Comparison of ENCODE assay signal across 15 cellular contexts in the genomic region with DNA sequence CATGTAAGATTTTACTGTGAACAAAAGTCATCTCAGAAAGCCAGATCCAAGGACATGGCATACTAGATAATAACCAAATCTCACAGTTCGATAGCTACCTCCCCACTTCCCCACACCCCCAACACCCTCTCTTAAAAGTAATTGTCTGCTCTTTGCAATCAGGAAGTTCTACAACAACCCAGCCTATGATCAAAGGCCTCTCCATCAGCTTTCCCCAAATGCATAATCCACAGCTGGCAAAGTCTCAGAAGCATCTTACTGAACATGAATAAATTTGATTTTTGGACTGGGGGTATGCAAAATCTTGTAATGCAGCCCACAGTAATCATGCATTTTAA.
A peak's percentile ranks its signal among the peaks of the same experiment; 100 is the strongest.
DNase-seq lines count a peak whose midpoint lies in the region; ATAC-seq and TF ChIP-seq lines count a peak whose summit lies in the region.
"Had no signal": no experiment of that assay in that cellular context is flagged by ENCODE, and none has a peak within 500 bp of the region (broad histone marks: within the 10 kb centered on the region; RNA-seq: fewer than 3 reads in every experiment).

No MANE protein-coding gene starts in this region.

- no peaks in the 10 kb centered on the region for H3K4me1 ChIP-seq in H9 (ENCODE audit: insufficient read depth, low read length)

- no peak overlapping the region for H4K8ac ChIP-seq in H9 (replicated peaks; ENCODE audit: insufficient read length, low read depth, low read length)

- no peak overlapping the region for H3K4ac ChIP-seq in H9 (ENCODE audit: low read depth, low read length)

- no peaks in the 10 kb centered on the region for H3K79me1 ChIP-seq in H9 (ENCODE audit: insufficient read depth, low read depth, low read length, poor library complexity, severe bottlenecking)

- POLR2A ChIA-PET in activated CD4-positive, alpha-beta memory T cell treated with anti-CD3 and anti-CD28 coated beads, Interleukin-2, amount 10 ng/mL, durations not matched to agents 7 days and 5 days (lab: Charles Lee) = interaction anchor here (0.6 to 5.9 kb wide), 19 partner anchors 9 to 88 kb away, joined by 3 to 122 read pairs (median 5); partner anchors contain the start of gene ANKRD44

- no peaks in the 10 kb centered on the region for H3K27me3 ChIP-seq in H9 (ENCODE audit: insufficient read depth, low read length)
- H3K27me3 ChIP-seq: adrenal gland, sigmoid colon, tibial artery had no signal

- H3K56ac ChIP-seq in H9 (ENCODE audit: insufficient read length, low read depth, low read length) = no peak overlapping the region

- no CpG with 5 or more reads among the region's 1 CpG for WGBS in H9 (ENCODE audit: extremely low coverage, insufficient read length, low lambda C conversion rate)

- H3K9me3 Mint-ChIP-seq in activated CD4-positive, alpha-beta memory T cell treated with anti-CD3 and anti-CD28 coated beads, Interleukin-2, amount 10 ng/mL, durations not matched to agents 7 days and 5 days = no peaks in the 10 kb centered on the region
- no peaks in the 10 kb centered on the region for H3K9me3 Mint-ChIP-seq in natural killer cell
- H3K9me3 Mint-ChIP-seq in H9 = no peaks in the 10 kb centered on the region

- no peaks in the 10 kb centered on the region for H3K23me2 ChIP-seq in H9 (ENCODE audit: insufficient read length, low read depth, low read length, poor library complexity, severe bottlenecking)

- H3K79me2 ChIP-seq in H9 (ENCODE audit: insufficient read depth, low read length) = no peaks in the 10 kb centered on the region

- peaks cover 41% of the 10 kb centered on the region for H3K36me3 Mint-ChIP-seq in activated CD4-positive, alpha-beta memory T cell treated with anti-CD3 and anti-CD28 coated beads, Interleukin-2, amount 10 ng/mL, durations not matched to agents 7 days and 5 days (ENCODE audit: low read depth)
- H3K36me3 Mint-ChIP-seq in natural killer cell = no peaks in the 10 kb centered on the region
- no peaks in the 10 kb centered on the region for H3K36me3 Mint-ChIP-seq in H9 (ENCODE audit: insufficient read depth in 1 of 3, low read depth in 3 of 3)

- no peak overlapping the region for H2BK15ac ChIP-seq in H9 (ENCODE audit: low read depth, low read length)

- no peaks in the 10 kb centered on the region for H4K20me1 ChIP-seq in H9 (ENCODE audit: control insufficient read depth, insufficient read depth, insufficient read length)

- DNase-seq in SIG-M5 treated with dmso at 0.1 percent for 504 hours (lab: John Stamatoyannopoulos, UW; ENCODE audit: unreplicated experiment) (peak; percentile 30), SIG-M5 (lab: John Stamatoyannopoulos, UW) (no peak), natural killer cell (no peak), NCI-H2227 treated with DMSO at 0.1 percent for 48 hours (lab: John Stamatoyannopoulos, UW) (no peak), H9 (no peak)
- no peak for DNase-seq in activated CD4-positive, alpha-beta memory T cell treated with anti-CD3 and anti-CD28 coated beads, Interleukin-2, amount 10 ng/mL, durations not matched to agents 7 days and 5 days
- DNase-seq: activated CD4-positive, CD25-positive, alpha-beta regulatory T cell treated with anti-CD3 and anti-CD28 coated beads, Interleukin-2, amount 50 U/mL, for 72 hours; adrenal gland; DMS153; HCEC 1CT; Right ventricle myocardium superior; sigmoid colon; tibial artery had no signal

- no peak overlapping the region for H3K18ac ChIP-seq in H9 (ENCODE audit: insufficient read length, low read depth, low read length)

- TF ChIP-seq CTCF in natural killer cell (IDR thresholded peaks at IDR 0.05) (no peak), H9 (conservative IDR thresholded peaks at IDR 0.05) (no peak)

- H2AK5ac ChIP-seq in H9 (ENCODE audit: insufficient read length, low read length) = no peak overlapping the region

- ATAC-seq in GM21723 (IDR thresholded peaks at IDR 0.05; ENCODE audit: unreplicated experiment) = peak; percentile 22
- no peak for ATAC-seq in natural killer cell
- no peak for ATAC-seq in GM18867 (IDR thresholded peaks at IDR 0.05; ENCODE audit: unreplicated experiment)

- intact Hi-C loops in natural killer cell (cut with micrococcal nuclease) = loop anchor here (1.0 to 2.0 kb wide), 3 partner anchors 15 to 69 kb away; no protein-coding TSS in a partner anchor

- H3K4me3 Mint-ChIP-seq in activated CD4-positive, alpha-beta memory T cell treated with anti-CD3 and anti-CD28 coated beads, Interleukin-2, amount 10 ng/mL, durations not matched to agents 7 days and 5 days = peak overlapping the region; percentile 73
- H3K4me3 Mint-ChIP-seq in natural killer cell = peak overlapping the region; percentile 84
- no peak overlapping the region for H3K4me3 Mint-ChIP-seq in H9

- no peak overlapping the region for H2BK20ac ChIP-seq in H9 (ENCODE audit: low read depth, low read length, poor library complexity, severe bottlenecking)

- no peak overlapping the region for H3T11ph ChIP-seq in H9 (ENCODE audit: low read length)

- H3K27me3 Mint-ChIP-seq in activated CD4-positive, alpha-beta memory T cell treated with anti-CD3 and anti-CD28 coated beads, Interleukin-2, amount 10 ng/mL, durations not matched to agents 7 days and 5 days = no peaks in the 10 kb centered on the region
- no peaks in the 10 kb centered on the region for H3K27me3 Mint-ChIP-seq in natural killer cell (ENCODE audit: low read depth in 2 of 2)
- no peaks in the 10 kb centered on the region for H3K27me3 Mint-ChIP-seq in H9 (ENCODE audit: low read depth)

- H3K4me1 Mint-ChIP-seq in activated CD4-positive, alpha-beta memory T cell treated with anti-CD3 and anti-CD28 coated beads, Interleukin-2, amount 10 ng/mL, durations not matched to agents 7 days and 5 days = peaks cover 80% of the 10 kb centered on the region
- H3K4me1 Mint-ChIP-seq in natural killer cell = peaks cover 79 to 80% of the 10 kb centered on the region in 2 donors
- H3K4me1 Mint-ChIP-seq in H9 = no peaks in the 10 kb centered on the region

- H3K4me2 ChIP-seq in H9 (ENCODE audit: insufficient read depth, insufficient read length, low read length) = no peak overlapping the region

- H2AFZ ChIP-seq in H9 (ENCODE audit: low read length) = no peak overlapping the region

- no peak overlapping the region for H2BK12ac ChIP-seq in H9 (ENCODE audit: insufficient read length, low read depth, low read length)

- H4K91ac ChIP-seq in H9 (ENCODE audit: insufficient read length, low read depth, low read length) = no peak overlapping the region

- H4K5ac ChIP-seq in H9 (ENCODE audit: insufficient read length, low read depth, low read length) = no peak overlapping the region

- CTCF ChIA-PET in activated CD4-positive, alpha-beta memory T cell treated with anti-CD3 and anti-CD28 coated beads, Interleukin-2, amount 10 ng/mL, durations not matched to agents 7 days and 5 days (lab: Charles Lee) = interaction anchor here (0.6 to 2.7 kb wide), 19 partner anchors 10 to 314 kb away, joined by 3 to 18 read pairs (median 4); partner anchors contain the start of gene PGAP1

- H3K23ac ChIP-seq in H9 (ENCODE audit: insufficient read length, low read depth, low read length) = no peak overlapping the region

- H3K27ac ChIP-seq in H9 (ENCODE audit: insufficient read length, low read depth, low read length) = no peak overlapping the region
- H3K27ac ChIP-seq: adrenal gland, tibial artery had no signal

- no peak overlapping the region for H2BK5ac ChIP-seq in H9 (ENCODE audit: insufficient read length, low read length)

- H3K9me3 ChIP-seq in H9 (ENCODE audit: control insufficient read depth, low read depth, low read length) = no peaks in the 10 kb centered on the region
- H3K9me3 ChIP-seq: adrenal gland, sigmoid colon, tibial artery had no signal

- H3K14ac ChIP-seq in H9 (ENCODE audit: insufficient read depth, low read length) = no peak overlapping the region

- no peak overlapping the region for H3K9ac ChIP-seq in H9 (ENCODE audit: extremely low read depth, insufficient read length, low read length)

- H3K27ac Mint-ChIP-seq in activated CD4-positive, alpha-beta memory T cell treated with anti-CD3 and anti-CD28 coated beads, Interleukin-2, amount 10 ng/mL, durations not matched to agents 7 days and 5 days = peak overlapping the region; percentile 84
- H3K27ac Mint-ChIP-seq in natural killer cell (peak overlapping the region; percentile 89 to 93), H9 (no peak overlapping the region)

- no peak overlapping the region for H2BK120ac ChIP-seq in H9 (ENCODE audit: low read depth, low read length, poor library complexity, severe bottlenecking)

Comparison
In these comparisons a context has a peak if more than half of its experiments do, and no peak if none do; other contexts are left out.
1. H3K27ac Mint-ChIP-seq: peak in activated CD4-positive, alpha-beta memory T cell treated with anti-CD3 and anti-CD28 coated beads, Interleukin-2, amount 10 ng/mL, durations not matched to agents 7 days and 5 days (single experiment) and natural killer cell (2 of 2); none in H9 (0 of 3).
2. H3K4me3 Mint-ChIP-seq: peak in activated CD4-positive, alpha-beta memory T cell treated with anti-CD3 and anti-CD28 coated beads, Interleukin-2, amount 10 ng/mL, durations not matched to agents 7 days and 5 days (single experiment) and natural killer cell (single experiment); none in H9 (0 of 2).